ENCODE assay signal across 9 cellular contexts in the genomic region with DNA sequence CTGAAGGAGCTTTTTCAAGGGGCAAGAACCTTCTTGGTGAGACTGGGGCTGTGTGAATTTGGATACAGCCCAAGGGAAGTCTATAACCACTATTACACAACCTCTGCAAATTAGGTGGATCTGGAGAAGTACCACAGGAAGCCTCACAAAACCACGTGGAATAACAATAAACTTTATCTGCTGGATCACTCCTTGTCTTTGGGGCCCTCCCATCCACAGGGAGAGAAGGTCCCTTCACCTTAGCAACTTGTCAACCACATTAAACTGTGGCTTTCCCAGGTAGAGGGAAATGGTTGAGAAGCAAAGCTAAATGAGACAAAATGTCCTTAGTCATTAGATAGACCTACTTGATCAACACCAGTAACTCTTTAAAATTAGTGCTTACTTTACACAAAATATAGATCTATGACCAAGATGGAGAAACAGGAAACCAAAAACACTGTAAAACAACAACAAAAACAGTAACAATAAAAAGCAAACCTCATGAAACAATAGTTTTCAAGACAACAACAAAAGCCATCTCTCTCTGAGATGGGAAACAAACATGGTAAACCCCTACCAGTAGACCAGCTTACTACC. TPM values are rescaled to one million over a fixed set of nuclear protein-coding genes. Genes with fewer than 3 reads are reported as not detected.
A peak's percentile ranks its signal among the peaks of the same experiment; 100 is the strongest.
DNase-seq lines count a peak whose midpoint lies in the region; ATAC-seq and TF ChIP-seq lines count a peak whose summit lies in the region.
"Had no signal": no experiment of that assay in that cellular context is flagged by ENCODE, and none has a peak within 500 bp of the region (broad histone marks: within the 10 kb centered on the region; RNA-seq: fewer than 3 reads in every experiment).

No MANE protein-coding gene starts in this region.

- H3K36me3 ChIP-seq in GM23248 (ENCODE audit: low read depth) = no peaks in the 10 kb centered on the region
- H3K36me3 ChIP-seq in mesenchymal stem cell (ENCODE audit: control insufficient read depth in 1 of 2, insufficient read depth in 2 of 2, low read depth in 1 of 2, low read length in 2 of 2) = peaks cover 0 to 35% of the 10 kb centered on the region in 2 experiments
- H3K36me3 ChIP-seq in naive thymus-derived CD4-positive, alpha-beta T cell (ENCODE audit: control insufficient read depth in 2 of 3, insufficient read depth in 3 of 3, low read length in 3 of 3) = peaks cover 0 to 38% (median 6%) of the 10 kb centered on the region in 3 experiments

- H3K79me2 ChIP-seq in GM23248 (ENCODE audit: insufficient read depth) = peaks cover 13% of the 10 kb centered on the region; the same call in 1 of the 2 replicates

- intact Hi-C loops in CD4-positive, alpha-beta T cell (cut with DNase I, micrococcal nuclease) = loop anchor here (1.0 to 5.0 kb wide), 5 partner anchors 148 to 563 kb away; a partner anchor contains a TSS
- intact Hi-C loops in naive thymus-derived CD4-positive, alpha-beta T cell (cut with micrococcal nuclease) = loop anchor here (1.0 to 5.0 kb wide), 10 partner anchors 9 to 519 kb away; a partner anchor contains a TSS

- POLR2A ChIA-PET in CD4-positive, alpha-beta T cell (lab: Charles Lee) = interaction anchor here (0.7 to 3.6 kb wide), 5 partner anchors 9 to 426 kb away, joined by 3 to 32 read pairs (median 5); a partner anchor contains a TSS
- POLR2A ChIA-PET in naive thymus-derived CD4-positive, alpha-beta T cell (lab: Charles Lee) = interaction anchor here (2.7 kb wide), 1 partner anchor 9 kb away, joined by 15 read pairs; a partner anchor contains a TSS

- DNase-seq in CD4-positive, alpha-beta T cell = no peak
- DNase-seq in GM23248 (peak; percentile 10), T-helper 17 cell (no peak), mesenchymal stem cell (no peak), UCSD-AML1 (lab: John Stamatoyannopoulos, UW; ENCODE audit: unreplicated experiment) (no peak)
- no peak for DNase-seq in naive thymus-derived CD4-positive, alpha-beta T cell
- DNase-seq: stimulated activated CD4-positive, alpha-beta T cell treated with anti-CD3 and anti-CD28 coated beads, Interleukin-4, amount 100 ng/mL, for 1 hour; upper lobe of left lung had no signal

- no peak overlapping the region for H4K91ac ChIP-seq in mesenchymal stem cell (ENCODE audit: low read length)

- H3K4me3 Mint-ChIP-seq in CD4-positive, alpha-beta T cell = no peak overlapping the region
- H3K4me3 Mint-ChIP-seq in T-helper 17 cell = no peak overlapping the region
- H3K4me3 Mint-ChIP-seq in naive thymus-derived CD4-positive, alpha-beta T cell = no peak overlapping the region

- H2BK15ac ChIP-seq in mesenchymal stem cell (ENCODE audit: low read depth, poor library complexity, severe bottlenecking) = no peak overlapping the region

- in situ Hi-C loops in GM23248 (cut with MboI) = loop anchor here (10.0 to 25.0 kb wide), 3 partner anchors 150 to 428 kb away; a partner anchor contains a TSS

- H3K4me1 Mint-ChIP-seq in CD4-positive, alpha-beta T cell (ENCODE audit: low read depth) = peaks cover 41% of the 10 kb centered on the region
- H3K4me1 Mint-ChIP-seq in T-helper 17 cell = peaks cover 18% of the 10 kb centered on the region
- peaks cover 20 to 48% (median 34%) of the 10 kb centered on the region in 7 donors for H3K4me1 Mint-ChIP-seq in naive thymus-derived CD4-positive, alpha-beta T cell

- H3K4me2 ChIP-seq in GM23248 (ENCODE audit: unreplicated experiment) (no peak overlapping the region), mesenchymal stem cell (ENCODE audit: low read length, poor library complexity, severe bottlenecking) (no peak overlapping the region)

- H3K14ac ChIP-seq in mesenchymal stem cell (ENCODE audit: low read length in 2 of 2) = no peak overlapping the region

- no peaks in the 10 kb centered on the region for H3K9me3 Mint-ChIP-seq in CD4-positive, alpha-beta T cell
- H3K9me3 Mint-ChIP-seq in naive thymus-derived CD4-positive, alpha-beta T cell = no peaks in the 10 kb centered on the region

- H3K4me1 ChIP-seq in GM23248 (ENCODE audit: insufficient read depth) (peaks cover 45% of the 10 kb centered on the region), mesenchymal stem cell (ENCODE audit: control insufficient read depth, insufficient read depth, low read depth, low read length) (peaks cover 14% of the 10 kb centered on the region)
- H3K4me1 ChIP-seq in naive thymus-derived CD4-positive, alpha-beta T cell (ENCODE audit: control insufficient read depth in 2 of 2, insufficient read depth in 2 of 2, low read length in 2 of 2) = peaks cover 0 to 12% of the 10 kb centered on the region in 2 donors

- H2AK5ac ChIP-seq in mesenchymal stem cell (ENCODE audit: low read length, severe bottlenecking) = peak overlapping the region; percentile 94

- H3K79me1 ChIP-seq in mesenchymal stem cell (replicated peaks; ENCODE audit: low read length, poor library complexity, severe bottlenecking) = peaks cover 8% of the 10 kb centered on the region

- no peak for TF ChIP-seq CTCF in CD4-positive, alpha-beta T cell (IDR thresholded peaks at IDR 0.05)

- H3K36me3 Mint-ChIP-seq in CD4-positive, alpha-beta T cell (ENCODE audit: low read depth) = peaks cover 74% of the 10 kb centered on the region
- peaks cover 3% of the 10 kb centered on the region for H3K36me3 Mint-ChIP-seq in T-helper 17 cell (ENCODE audit: low read depth)
- peaks cover 4 to 20% (median 10%) of the 10 kb centered on the region in 5 donors for H3K36me3 Mint-ChIP-seq in naive thymus-derived CD4-positive, alpha-beta T cell

- H4K8ac ChIP-seq in mesenchymal stem cell (ENCODE audit: low read length) = no peak overlapping the region

- no peak overlapping the region for H3K4me3 ChIP-seq in GM23248
- no peak overlapping the region for H3K4me3 ChIP-seq in mesenchymal stem cell (ENCODE audit: insufficient read depth in 1 of 2, low read depth in 1 of 2, low read length in 2 of 2)
- no peak overlapping the region for H3K4me3 ChIP-seq in naive thymus-derived CD4-positive, alpha-beta T cell (ENCODE audit: low read length)
- H3K4me3 ChIP-seq: upper lobe of left lung had no signal

- H3K27me3 ChIP-seq in CD4-positive, alpha-beta T cell (ENCODE audit: control insufficient read depth, insufficient read depth, low read length) = no peaks in the 10 kb centered on the region
- H3K27me3 ChIP-seq in GM23248 (replicated peaks; ENCODE audit: insufficient read depth) (no peaks in the 10 kb centered on the region), mesenchymal stem cell (ENCODE audit: control insufficient read depth in 1 of 2, insufficient read depth in 1 of 2, low read length in 2 of 2) (no peaks in the 10 kb centered on the region)
- no peaks in the 10 kb centered on the region for H3K27me3 ChIP-seq in naive thymus-derived CD4-positive, alpha-beta T cell (ENCODE audit: control insufficient read depth in 2 of 2, insufficient read depth in 2 of 2, low read length in 2 of 2)
- H3K27me3 ChIP-seq: upper lobe of left lung had no signal

- H3K23ac ChIP-seq in mesenchymal stem cell (ENCODE audit: low read length in 2 of 2) = no peak overlapping the region

- peak overlapping the region; percentile 38 for H3K27ac Mint-ChIP-seq in CD4-positive, alpha-beta T cell
- peak overlapping the region; percentile 84 for H3K27ac Mint-ChIP-seq in T-helper 17 cell
- H3K27ac Mint-ChIP-seq in naive thymus-derived CD4-positive, alpha-beta T cell = peak overlapping the region in 4 of 9 donors; percentile 30 to 84 (median 60)

- no peaks in the 10 kb centered on the region for H4K20me1 ChIP-seq in GM23248 (ENCODE audit: insufficient read depth)

- 0 to 5% methylated on average over 1 of the region's 1 CpG for WGBS in GM23248 (ENCODE audit: low coverage in 1 of 2, low lambda C conversion rate in 2 of 2, missing lambda C conversion rate in 2 of 2), 2 experiments
- 82% methylated on average over 1 of the region's 1 CpG for WGBS in mesenchymal stem cell

- H3K27me3 Mint-ChIP-seq in CD4-positive, alpha-beta T cell = no peaks in the 10 kb centered on the region
- no peaks in the 10 kb centered on the region for H3K27me3 Mint-ChIP-seq in T-helper 17 cell
- H3K27me3 Mint-ChIP-seq in naive thymus-derived CD4-positive, alpha-beta T cell = no peaks in the 10 kb centered on the region

- H3K4ac ChIP-seq in mesenchymal stem cell (ENCODE audit: low read depth in 1 of 2, low read length in 2 of 2) = no peak overlapping the region

- CTCF ChIA-PET in CD4-positive, alpha-beta T cell (lab: Charles Lee) = interaction anchor here (0.6 to 3.7 kb wide), 24 partner anchors 9 to 586 kb away, joined by 3 to 40 read pairs (median 5); a partner anchor contains a TSS
- CTCF ChIA-PET in naive thymus-derived CD4-positive, alpha-beta T cell (lab: Charles Lee) = interaction anchor here (0.6 to 3.6 kb wide), 15 partner anchors 9 to 570 kb away, joined by 3 to 29 read pairs (median 4); a partner anchor contains a TSS

- ATAC-seq in CD4-positive, alpha-beta T cell (ENCODE audit: poor library complexity) = no peak
- ATAC-seq in T-helper 17 cell (no peak), HG02884 (IDR thresholded peaks at IDR 0.05; ENCODE audit: unreplicated experiment) (no peak)
- ATAC-seq in naive thymus-derived CD4-positive, alpha-beta T cell = no peak

- H2AFZ ChIP-seq in GM23248 (peak overlapping the region; percentile 11; the same call in 1 of the 2 replicates), mesenchymal stem cell (ENCODE audit: low read depth, low read length) (no peak overlapping the region)

- H3K9me3 ChIP-seq in CD4-positive, alpha-beta T cell (ENCODE audit: control insufficient read depth, low read length) = no peaks in the 10 kb centered on the region
- H3K9me3 ChIP-seq in GM23248 (ENCODE audit: low read depth) (no peaks in the 10 kb centered on the region), T-helper 17 cell (ENCODE audit: control insufficient read depth, low read length, poor library complexity, severe bottlenecking) (no peaks in the 10 kb centered on the region), mesenchymal stem cell (ENCODE audit: control insufficient read depth, low read length) (no peaks in the 10 kb centered on the region)
- no peaks in the 10 kb centered on the region for H3K9me3 ChIP-seq in naive thymus-derived CD4-positive, alpha-beta T cell (ENCODE audit: control insufficient read depth in 2 of 3, low read length in 3 of 3)
- H3K9me3 ChIP-seq: upper lobe of left lung had no signal

- H3K9me2 ChIP-seq in GM23248 (ENCODE audit: insufficient read depth) = no peaks in the 10 kb centered on the region

- no peak overlapping the region for H3K27ac ChIP-seq in CD4-positive, alpha-beta T cell (ENCODE audit: low read depth, low read length)
- H3K27ac ChIP-seq in GM23248 (no peak overlapping the region), mesenchymal stem cell (ENCODE audit: low read length, poor library complexity, severe bottlenecking) (no peak overlapping the region)
- no peak overlapping the region for H3K27ac ChIP-seq in naive thymus-derived CD4-positive, alpha-beta T cell (ENCODE audit: low read depth, low read length)

- H3K9ac ChIP-seq in GM23248 (0 out of 2 replicates have a peak overlapping the region, but pooled peaks have one; percentile 3), mesenchymal stem cell (ENCODE audit: low read length) (peak overlapping the region; percentile 48)

- H2BK5ac ChIP-seq in mesenchymal stem cell (ENCODE audit: low read depth, low read length, poor library complexity, severe bottlenecking) = no peak overlapping the region

- no peak overlapping the region for H2BK12ac ChIP-seq in mesenchymal stem cell (ENCODE audit: low read length in 2 of 2)

- no peak overlapping the region for H2BK120ac ChIP-seq in mesenchymal stem cell (ENCODE audit: low read depth, low read length)

- H3K18ac ChIP-seq in mesenchymal stem cell (ENCODE audit: low read depth in 1 of 2, low read length in 2 of 2) = no peak overlapping the region

- H3F3A ChIP-seq in GM23248 (ENCODE audit: insufficient read depth) = peaks cover 31% of the 10 kb centered on the region

RNA-seq across cellular contexts. Expression of a gene that starts 9.7 kb away (rescaled TPM):
- 1 to 10 TPM; 8.7 to 9.3 TPM for total RNA-seq in CD4-positive, alpha-beta T cell
- 13.0 and 15.3 TPM in 2 replicates for total RNA-seq in GM23248 (2014; rRNA removed; shearing (Covaris generic))
- 10.9 TPM in 2 replicates for polyA plus RNA-seq in GM23248 (2016; fragmentation: Nextera tagmentation; extraction: Ambion mirVana)
- 10 to 100 TPM in 1 of 2 donors, 1 to 10 TPM in 1; 6.6 to 10.7 TPM for total RNA-seq in T-helper 17 cell
- 7.0 TPM for polyA plus RNA-seq in mesenchymal stem cell (2013, experiment 1 of 2)
- polyA plus RNA-seq in mesenchymal stem cell (2013, experiment 2 of 2) = 8.4 TPM
- total RNA-seq in naive thymus-derived CD4-positive, alpha-beta T cell = 10 to 100 TPM in 4 of 5 experiments, 1 to 10 TPM in 1; 9.3 to 21.5 (median 19.7) TPM
- polyA plus RNA-seq in naive thymus-derived CD4-positive, alpha-beta T cell = 10 to 100 TPM; 14.1 to 19.0 TPM
